In genomic region chr22:45504703-45505341, GRCh38 we compare ENCODE assay signal across 8 cellular contexts. TPM values are rescaled to one million over a fixed set of nuclear protein-coding genes. Genes with fewer than 3 reads are reported as not detected.
DNase-seq lines count a peak whose midpoint lies in the region; TF ChIP-seq lines count a peak whose summit lies in the region.

No MANE protein-coding gene starts in this region.

- WGBS in SK-N-SH (ENCODE audit: low lambda C conversion rate) = 28% methylated on average over 18 of the region's 18 CpGs
- WGBS in prostate gland = 15% methylated on average over 18 of the region's 18 CpGs

- no peaks in the 10 kb centered on the region for H3K9me2 ChIP-seq in SK-N-SH

- H3K9me3 ChIP-seq in SK-N-SH = no peaks in the 10 kb centered on the region
- no peaks in the 10 kb centered on the region for H3K9me3 ChIP-seq in cardiac muscle cell (ENCODE audit: low read depth)
- H3K9me3 ChIP-seq in prostate gland = no peaks in the 10 kb centered on the region

- H3K27ac ChIP-seq in SK-N-SH (ENCODE audit: low read depth in 2 of 2, low read length in 1 of 2) = peak overlapping the region; percentile 65 to 91
- H3K27ac ChIP-seq in cardiac muscle cell = peak overlapping the region; percentile 88
- peak overlapping the region; percentile 67 to 74 for H3K27ac ChIP-seq in prostate gland

- H3K27me3 ChIP-seq in SK-N-SH (ENCODE audit: insufficient read depth) (no peaks in the 10 kb centered on the region), cardiac muscle cell (no peaks in the 10 kb centered on the region), prostate gland (replicated peaks; ENCODE audit: insufficient read depth) (peaks cover 2% of the 10 kb centered on the region)

- POLR2A ChIA-PET in SK-N-SH (lab: Yijun Ruan, JAX) = interaction anchor here (0.8 to 1.1 kb wide), 3 partner anchors 11 to 259 kb away, joined by 3 read pairs; no protein-coding TSS in a partner anchor

- TF ChIP-seq CTCF in SK-N-SH (IDR thresholded peaks at IDR 0.05) (no peak), cardiac muscle cell (IDR thresholded peaks at IDR 0.05; ENCODE audit: low read depth, low read length) (no peak), prostate gland (IDR thresholded peaks at IDR 0.05) (no peak)

- intact Hi-C loops in prostate gland (cut with DNase I) = no loop called here

- CTCF ChIA-PET in SK-N-SH (lab: Yijun Ruan, JAX) = interaction anchor here (0.6 to 4.9 kb wide), 5 partner anchors 8 to 64 kb away, joined by 3 to 23 read pairs (median 3); no protein-coding TSS in a partner anchor

- no peak for TF ChIP-seq RAD21 in SK-N-SH (IDR thresholded peaks at IDR 0.05; ENCODE audit: low read length)

- H4K20me1 ChIP-seq in SK-N-SH (ENCODE audit: insufficient read depth) = no peaks in the 10 kb centered on the region

- DNase-seq in ELF-1 (ENCODE audit: low read depth, low spot score) (peak; percentile 70), SK-N-SH (peak; percentile 74), cardiac muscle cell (ENCODE audit: low read depth in 1 of 2, low spot score in 1 of 2) (peak; percentile 70 to 81), prostate gland (ENCODE audit: low spot score) (no peak), DMS153 treated with DMSO at 0.1 percent for 48 hours (lab: John Stamatoyannopoulos, UW; ENCODE audit: unreplicated experiment) (no peak), activated gamma-delta T cell (lab: John Stamatoyannopoulos, UW) (no peak), H4 (ENCODE audit: low spot score) (no peak)
- no peak for DNase-seq in activated naive CD4-positive, alpha-beta T cell treated with Interleukin-2 at 50 U/mL for 16 hours

- peak overlapping the region; percentile 40 to 77 for H3K4me3 ChIP-seq in SK-N-SH (ENCODE audit: low read depth in 2 of 2, low read length in 1 of 2)
- peak overlapping the region; percentile 1 for H3K4me3 ChIP-seq in cardiac muscle cell
- peak overlapping the region; percentile 46 to 48 for H3K4me3 ChIP-seq in prostate gland

- TF ChIP-seq POLR2A in prostate gland (IDR thresholded peaks at IDR 0.05) = no peak

- H3K4me2 ChIP-seq in SK-N-SH = peak overlapping the region; percentile 99

- H3K79me2 ChIP-seq in SK-N-SH (ENCODE audit: insufficient read depth) = peaks cover 64% of the 10 kb centered on the region

- H3K4me1 ChIP-seq in SK-N-SH (ENCODE audit: control insufficient read depth in 1 of 2, insufficient read depth in 2 of 2, low read depth in 1 of 2, low read length in 1 of 2) (peaks cover 17 to 37% of the 10 kb centered on the region in 2 experiments; a peak in 3 of 4 replicates), cardiac muscle cell (ENCODE audit: low read depth) (peaks cover 27% of the 10 kb centered on the region), prostate gland (replicated peaks) (no peaks in the 10 kb centered on the region)

- peak overlapping the region; percentile 84 for H3K9ac ChIP-seq in SK-N-SH

- H3K36me3 ChIP-seq in SK-N-SH (replicated peaks in 1 of 2; ENCODE audit: control insufficient read depth in 1 of 2, insufficient read depth in 2 of 2, low read length in 1 of 2) (no peaks in the 10 kb centered on the region), cardiac muscle cell (no peaks in the 10 kb centered on the region), prostate gland (no peaks in the 10 kb centered on the region)

- H2AFZ ChIP-seq in SK-N-SH (ENCODE audit: low read depth) = peak overlapping the region; percentile 87

- peaks cover 3% of the 10 kb centered on the region for H3F3A ChIP-seq in SK-N-SH (replicated peaks; ENCODE audit: insufficient read depth)

- TF ChIP-seq EP300 in SK-N-SH (IDR thresholded peaks at IDR 0.05; ENCODE audit: borderline replicate concordance in 1 of 2, low read depth in 1 of 2, low read length in 1 of 2) = no peak

TF ChIP-seq in SK-N-SH, 30 proteins besides CTCF, POLR2A, EP300 and RAD21:
- TF ChIP-seq CHD2 (IDR thresholded peaks at IDR 0.05; ENCODE audit: low read length, partially characterized antibody) (peak; percentile 22), FOSL2 (IDR thresholded peaks at IDR 0.05; ENCODE audit: borderline replicate concordance, low read depth) (no peak), MXI1 (IDR thresholded peaks at IDR 0.05; ENCODE audit: low read depth, low read length) (peak; percentile 30; the same call in 1 of the 2 replicates)

RNA-seq across cellular contexts. Expression of gene FBLN1, which starts 2.1 kb away (rescaled TPM):
- polyA plus RNA-seq in SK-N-SH (2012; rRNA removed) (94.8 and 147 TPM in 2 replicates), cardiac muscle cell (55.7 and 116 TPM in 2 replicates)
- polyA plus RNA-seq in SK-N-SH (2012; cell fraction: cytosol; rRNA removed) = 68.7 and 110 TPM in 2 replicates
- polyA plus RNA-seq in SK-N-SH (2012; cell fraction: nucleus; rRNA removed) = 83.2 and 89.7 TPM in 2 replicates
- total RNA-seq in cardiac muscle cell (24.2 and 53.8 TPM in 2 replicates), prostate gland (100 to 1,000 TPM; 125 to 144 TPM)
- total RNA-seq in H4 (2014; rRNA removed; shearing (Covaris generic)) = 0.37 and 1.0 TPM in 2 replicates

Comparison
In these comparisons a context has a peak if more than half of its experiments do, and no peak if none do; other contexts are left out.
1. DNase-seq: peak in ELF-1 (single experiment), SK-N-SH (single experiment) and cardiac muscle cell (2 of 2); none in prostate gland (single experiment), DMS153 treated with DMSO at 0.1 percent for 48 hours (single experiment), activated gamma-delta T cell (single experiment), H4 (single experiment) and activated naive CD4-positive, alpha-beta T cell treated with Interleukin-2 at 50 U/mL for 16 hours (single experiment).
2. H3K4me3 ChIP-seq: peak in every context shown above with its lines; median percentile 58 in SK-N-SH; 47 in prostate gland; 1 in cardiac muscle cell.
3. RNA of gene FBLN1, which starts 2.1 kb away (total RNA-seq): 125 to 144 TPM in prostate gland and 24.2 to 53.8 TPM in cardiac muscle cell; 0.37 to 1.0 TPM in H4; every median in the first group is over 10 times any median in the second.
4. Peak in every context shown above with its lines, with median percentiles within 50 percentile points of each other: H3K27ac ChIP-seq.